In the genomic region with DNA sequence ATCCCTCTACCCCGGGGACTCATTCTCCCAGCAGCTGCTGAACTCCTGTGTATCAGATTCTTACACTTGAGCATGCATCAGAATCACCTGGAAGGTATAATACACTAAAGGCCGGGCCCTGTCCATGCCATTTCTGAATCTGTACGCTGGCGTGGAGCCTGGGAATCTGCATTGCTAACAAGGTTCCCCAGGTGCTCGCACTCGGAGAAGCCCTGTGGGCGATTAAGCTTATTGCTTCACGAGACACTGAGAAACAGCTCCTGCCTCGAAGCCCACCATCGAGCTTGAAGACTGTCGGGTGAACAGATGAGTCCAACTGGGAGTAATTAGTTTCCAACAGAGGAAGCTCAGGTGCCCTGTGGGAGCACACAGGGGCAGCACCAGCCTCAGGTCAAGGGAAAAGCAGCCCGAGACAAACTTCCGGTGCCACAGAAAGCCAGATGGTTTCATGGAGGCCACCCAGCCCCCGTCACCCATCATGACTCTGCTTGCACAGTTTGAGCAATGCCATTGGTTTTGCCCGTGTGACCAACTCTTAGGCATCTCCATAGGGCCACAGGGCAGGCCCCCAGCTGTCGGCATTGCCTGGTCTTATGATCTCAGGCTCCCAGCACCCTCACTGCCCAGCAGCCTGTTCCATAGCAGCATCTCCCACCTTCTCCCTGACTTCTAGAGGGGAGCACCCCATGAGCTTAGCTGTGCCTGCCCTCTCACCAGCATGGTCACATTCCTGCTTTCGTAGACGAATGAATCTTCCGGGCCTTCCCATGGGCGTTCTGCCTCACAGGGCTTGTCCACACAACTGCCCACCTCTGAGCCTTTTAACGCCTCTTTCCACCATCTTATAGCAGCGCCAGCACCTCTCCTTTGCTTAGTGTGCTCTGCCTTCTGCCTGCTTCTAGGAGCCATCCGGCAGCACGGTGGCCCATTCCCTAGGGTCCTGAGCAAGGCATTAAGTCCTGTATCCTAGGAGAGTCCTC, we compare ENCODE assay signal across 1 cellular context.
TF ChIP-seq lines count a peak whose summit lies in the region.

No MANE protein-coding gene starts in this region.

TF ChIP-seq in GM23338, 12 proteins besides CTCF, POLR2A, EP300 and RAD21 (continued from another document):
- TF ChIP-seq, protein P1, sequence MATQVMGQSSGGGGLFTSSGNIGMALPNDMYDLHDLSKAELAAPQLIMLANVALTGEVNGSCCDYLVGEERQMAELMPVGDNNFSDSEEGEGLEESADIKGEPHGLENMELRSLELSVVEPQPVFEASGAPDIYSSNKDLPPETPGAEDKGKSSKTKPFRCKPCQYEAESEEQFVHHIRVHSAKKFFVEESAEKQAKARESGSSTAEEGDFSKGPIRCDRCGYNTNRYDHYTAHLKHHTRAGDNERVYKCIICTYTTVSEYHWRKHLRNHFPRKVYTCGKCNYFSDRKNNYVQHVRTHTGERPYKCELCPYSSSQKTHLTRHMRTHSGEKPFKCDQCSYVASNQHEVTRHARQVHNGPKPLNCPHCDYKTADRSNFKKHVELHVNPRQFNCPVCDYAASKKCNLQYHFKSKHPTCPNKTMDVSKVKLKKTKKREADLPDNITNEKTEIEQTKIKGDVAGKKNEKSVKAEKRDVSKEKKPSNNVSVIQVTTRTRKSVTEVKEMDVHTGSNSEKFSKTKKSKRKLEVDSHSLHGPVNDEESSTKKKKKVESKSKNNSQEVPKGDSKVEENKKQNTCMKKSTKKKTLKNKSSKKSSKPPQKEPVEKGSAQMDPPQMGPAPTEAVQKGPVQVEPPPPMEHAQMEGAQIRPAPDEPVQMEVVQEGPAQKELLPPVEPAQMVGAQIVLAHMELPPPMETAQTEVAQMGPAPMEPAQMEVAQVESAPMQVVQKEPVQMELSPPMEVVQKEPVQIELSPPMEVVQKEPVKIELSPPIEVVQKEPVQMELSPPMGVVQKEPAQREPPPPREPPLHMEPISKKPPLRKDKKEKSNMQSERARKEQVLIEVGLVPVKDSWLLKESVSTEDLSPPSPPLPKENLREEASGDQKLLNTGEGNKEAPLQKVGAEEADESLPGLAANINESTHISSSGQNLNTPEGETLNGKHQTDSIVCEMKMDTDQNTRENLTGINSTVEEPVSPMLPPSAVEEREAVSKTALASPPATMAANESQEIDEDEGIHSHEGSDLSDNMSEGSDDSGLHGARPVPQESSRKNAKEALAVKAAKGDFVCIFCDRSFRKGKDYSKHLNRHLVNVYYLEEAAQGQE (IDR thresholded peaks at IDR 0.05; ENCODE audit: unreplicated experiment): no peak
